Comparison of ENCODE assay signal across 8 cellular contexts in genomic region chr4:124711469-124712416, GRCh38. TPM values are rescaled to one million over a fixed set of nuclear protein-coding genes. Genes with fewer than 3 reads are reported as not detected.
DNase-seq lines count a peak whose midpoint lies in the region; ATAC-seq lines count a peak whose summit lies in the region.

No MANE protein-coding gene starts in this region.

- H3K36me3 ChIP-seq in H7 (replicated peaks; ENCODE audit: control insufficient read depth, insufficient read depth, low read length) = no peaks in the 10 kb centered on the region; the same call in none of the 2 replicates

- ATAC-seq in stimulated activated memory B cell treated with anti-CD40 and anti-IgM and Interleukin-4, amounts not matched to agents 10 μg/mL and 1 μg/mL and 100 μg/mL, for 72 hours = peak; percentile 20

- H3K27me3 ChIP-seq in H7 (ENCODE audit: control insufficient read depth, insufficient read depth, low read length) (no peaks in the 10 kb centered on the region), layer of hippocampus (ENCODE audit: control insufficient read depth, insufficient read depth, low read length) (no peaks in the 10 kb centered on the region)

- no peaks in the 10 kb centered on the region for H3K9me3 Mint-ChIP-seq in stimulated activated memory B cell treated with anti-CD40 and anti-IgM and Interleukin-4, amounts not matched to agents 10 μg/mL and 1 μg/mL and 100 μg/mL, for 72 hours

- H3K4me1 Mint-ChIP-seq in stimulated activated memory B cell treated with anti-CD40 and anti-IgM and Interleukin-4, amounts not matched to agents 10 μg/mL and 1 μg/mL and 100 μg/mL, for 72 hours = peaks cover 9% of the 10 kb centered on the region

- H3K36me3 Mint-ChIP-seq in stimulated activated memory B cell treated with anti-CD40 and anti-IgM and Interleukin-4, amounts not matched to agents 10 μg/mL and 1 μg/mL and 100 μg/mL, for 72 hours = no peaks in the 10 kb centered on the region

- peaks cover 9% of the 10 kb centered on the region for H3K27me3 Mint-ChIP-seq in stimulated activated memory B cell treated with anti-CD40 and anti-IgM and Interleukin-4, amounts not matched to agents 10 μg/mL and 1 μg/mL and 100 μg/mL, for 72 hours

- H3K27ac ChIP-seq in layer of hippocampus (ENCODE audit: low read depth, low read length) = peak overlapping the region; percentile 88

- H3K4me3 ChIP-seq in H7 (ENCODE audit: insufficient read depth, low read depth, low read length) = peak overlapping the region; percentile 86

- no peak overlapping the region for H3K4me3 Mint-ChIP-seq in stimulated activated memory B cell treated with anti-CD40 and anti-IgM and Interleukin-4, amounts not matched to agents 10 μg/mL and 1 μg/mL and 100 μg/mL, for 72 hours

- peak; percentile 3 for DNase-seq in stimulated activated CD4-positive, alpha-beta T cell treated with anti-CD3 and anti-CD28 coated beads, Interleukin-12 subunit alpha, Interleukin-12 subunit beta, amount 100 ng/mL, for 4 hours
- no peak for DNase-seq in stimulated activated CD4-positive, alpha-beta T cell treated with anti-CD3 and anti-CD28 coated beads, Interleukin-4, amount 100 ng/mL, for 24 hours
- DNase-seq in H7 (peak; percentile 85), Kasumi-1 (lab: John Stamatoyannopoulos, UW) (peak; percentile 86 to 89), SIG-M5 treated with dmso at 0.1 percent for 504 hours (lab: John Stamatoyannopoulos, UW; ENCODE audit: unreplicated experiment) (peak; percentile 94), dermis blood vessel endothelial cell (peak; percentile 82)

- H3K27ac Mint-ChIP-seq in stimulated activated memory B cell treated with anti-CD40 and anti-IgM and Interleukin-4, amounts not matched to agents 10 μg/mL and 1 μg/mL and 100 μg/mL, for 72 hours = no peak overlapping the region

RNA-seq across cellular contexts. Expression of gene ANKRD50, which starts 0.8 kb away (rescaled TPM):
- 9.9 and 14.4 TPM in 2 replicates for total RNA-seq in H7 (2014; rRNA removed; shearing (Covaris generic))
- total RNA-seq in dermis blood vessel endothelial cell = 60.9 and 89.9 TPM in 2 replicates
